In genomic region chr18:8870528-8870927, GRCh38 we compare ENCODE assay signal across 25 cellular contexts.
A peak's percentile ranks its signal among the peaks of the same experiment; 100 is the strongest.
DNase-seq lines count a peak whose midpoint lies in the region; ATAC-seq, FAIRE-seq and TF ChIP-seq lines count a peak whose summit lies in the region.
"Had no signal": no experiment of that assay in that cellular context is flagged by ENCODE, and none has a peak within 500 bp of the region (broad histone marks: within the 10 kb centered on the region; RNA-seq: fewer than 3 reads in every experiment).

No MANE protein-coding gene starts in this region.

- 77 to 81% methylated on average over 5 of the region's 5 CpGs for WGBS in tibial nerve, 2 donors

- H3K9me3 Mint-ChIP-seq in astrocyte (ENCODE audit: unreplicated experiment) = peaks cover 8% of the 10 kb centered on the region
- H3K9me3 Mint-ChIP-seq: activated CD4-positive, alpha-beta T cell treated with anti-CD3 and anti-CD28 coated beads, Interleukin-2, amount 10 ng/mL, durations not matched to agents 7 days and 5 days; activated T-helper 1 cell treated with anti-CD3 and anti-CD28 coated beads, Interleukin-12 subunit alpha, Interleukin-12 subunit beta, Interleukin-2, Interleukin-4 antibody, amounts not matched to agents 30 ng/mL and 10 ng/mL and 1 ng/mL, durations not matched to agents 14 hours and 24 hours and 36 hours; central memory CD8-positive, alpha-beta T cell; GM23338 had no signal

- H3K27me3 ChIP-seq in astrocyte (ENCODE audit: insufficient read depth, low read length) (no peaks in the 10 kb centered on the region), tibial nerve (no peaks in the 10 kb centered on the region)
- H3K27me3 ChIP-seq: gastrocnemius medialis had no signal

- no peaks in the 10 kb centered on the region for H3K9me3 ChIP-seq in astrocyte (ENCODE audit: insufficient read depth, low read depth, low read length)
- H3K9me3 ChIP-seq in tibial nerve = no peaks in the 10 kb centered on the region
- H3K9me3 ChIP-seq: gastrocnemius medialis, spleen, thoracic aorta had no signal

- no peak for TF ChIP-seq EP300 in tibial nerve (IDR thresholded peaks at IDR 0.05)

- no peak for FAIRE-seq in astrocyte (lab: Jason Lieb, UNC)
- no peak for FAIRE-seq in GM19239 (lab: Jason Lieb, UNC)
- FAIRE-seq: kidney had no signal

- H3K27ac ChIP-seq in astrocyte (ENCODE audit: low read depth, low read length) = no peak overlapping the region
- no peak overlapping the region for H3K27ac ChIP-seq in tibial nerve
- H3K27ac ChIP-seq: gastrocnemius medialis, spleen, thoracic aorta, WERI-Rb-1 had no signal

- peak; percentile 37 for DNase-seq in EL
- DNase-seq in NCI-H2171 (lab: John Stamatoyannopoulos, UW) = peak; percentile 23
- DNase-seq in astrocyte (ENCODE audit: low read depth) = peak; percentile 22
- DNase-seq in middle frontal gyrus (ENCODE audit: extremely low spot score, low spot score) = peak; percentile 51
- no peak for DNase-seq in GM19239 (ENCODE audit: insufficient read length, low spot score)
- DNase-seq in tibial nerve (ENCODE audit: low spot score in 2 of 2) = no peak
- no peak for DNase-seq in central memory CD4-positive, alpha-beta T cell
- DNase-seq: activated CD4-positive, alpha-beta T cell treated with anti-CD3 and anti-CD28 coated beads, Interleukin-2, amount 10 ng/mL, durations not matched to agents 7 days and 5 days; activated CD8-positive, alpha-beta memory T cell treated with anti-CD3 and anti-CD28 coated beads, Interleukin-2, amount 10 ng/mL, durations not matched to agents 7 days and 5 days; activated naive CD4-positive, alpha-beta T cell treated with anti-CD3 and anti-CD28 coated beads, Interleukin-2, amount 50 U/mL, for 16 hours; DMS153; gastrocnemius medialis; kidney; NCI-H1105; nucleus accumbens; spleen; stimulated activated CD4-positive, alpha-beta T cell treated with anti-CD3 and anti-CD28 coated beads, Interleukin-4, amount 100 ng/mL, for 1 hour; stimulated activated naive CD4-positive, alpha-beta T cell; WERI-Rb-1 had no signal

- TF ChIP-seq POLR2A in tibial nerve (IDR thresholded peaks at IDR 0.05) = no peak

- H3K36me3 ChIP-seq in astrocyte (ENCODE audit: insufficient read depth, low read length) (no peaks in the 10 kb centered on the region), tibial nerve (no peaks in the 10 kb centered on the region)
- H3K36me3 ChIP-seq: gastrocnemius medialis, spleen, thoracic aorta, WERI-Rb-1 had no signal

- peaks cover 7% of the 10 kb centered on the region for H3K4me1 Mint-ChIP-seq in astrocyte (ENCODE audit: low read depth, unreplicated experiment)
- H3K4me1 Mint-ChIP-seq: activated CD4-positive, alpha-beta T cell treated with anti-CD3 and anti-CD28 coated beads, Interleukin-2, amount 10 ng/mL, durations not matched to agents 7 days and 5 days; activated CD8-positive, alpha-beta memory T cell treated with anti-CD3 and anti-CD28 coated beads, Interleukin-2, amount 10 ng/mL, durations not matched to agents 7 days and 5 days; central memory CD8-positive, alpha-beta T cell; GM23338 had no signal

- H2AFZ ChIP-seq in astrocyte (ENCODE audit: low read depth, low read length) = no peak overlapping the region
- H2AFZ ChIP-seq: GM23338 had no signal

- no peak overlapping the region for H3K4me3 ChIP-seq in astrocyte (ENCODE audit: insufficient read depth, low read depth, low read length)
- H3K4me3 ChIP-seq in tibial nerve = no peak overlapping the region
- H3K4me3 ChIP-seq: gastrocnemius medialis, GM23338, lung, spleen, thoracic aorta had no signal

- H3K9ac ChIP-seq in astrocyte (ENCODE audit: low read length) = no peak overlapping the region

- no peaks in the 10 kb centered on the region for H3K36me3 Mint-ChIP-seq in astrocyte (ENCODE audit: low read depth, unreplicated experiment)
- H3K36me3 Mint-ChIP-seq: activated CD8-positive, alpha-beta memory T cell treated with anti-CD3 and anti-CD28 coated beads, Interleukin-2, amount 10 ng/mL, durations not matched to agents 7 days and 5 days had no signal

- H3K27ac Mint-ChIP-seq in astrocyte (ENCODE audit: unreplicated experiment) = no peak overlapping the region
- H3K27ac Mint-ChIP-seq: activated CD4-positive, alpha-beta T cell treated with anti-CD3 and anti-CD28 coated beads, Interleukin-2, amount 10 ng/mL, durations not matched to agents 7 days and 5 days; activated CD8-positive, alpha-beta memory T cell treated with anti-CD3 and anti-CD28 coated beads, Interleukin-2, amount 10 ng/mL, durations not matched to agents 7 days and 5 days; activated T-helper 1 cell treated with anti-CD3 and anti-CD28 coated beads, Interleukin-12 subunit alpha, Interleukin-12 subunit beta, Interleukin-2, Interleukin-4 antibody, amounts not matched to agents 30 ng/mL and 10 ng/mL and 1 ng/mL, durations not matched to agents 14 hours and 24 hours and 36 hours; GM23338 had no signal

- H3K79me2 ChIP-seq in astrocyte (ENCODE audit: insufficient read depth, low read length) = no peaks in the 10 kb centered on the region

- H3K27me3 Mint-ChIP-seq in astrocyte (ENCODE audit: low read depth, unreplicated experiment) = peaks cover 6% of the 10 kb centered on the region
- H3K27me3 Mint-ChIP-seq: activated CD8-positive, alpha-beta memory T cell treated with anti-CD3 and anti-CD28 coated beads, Interleukin-2, amount 10 ng/mL, durations not matched to agents 7 days and 5 days had no signal

- TF ChIP-seq CTCF in astrocyte (IDR thresholded peaks at IDR 0.05; ENCODE audit: insufficient read depth, low read depth, low read length) = no peak
- no peak for TF ChIP-seq CTCF in tibial nerve (IDR thresholded peaks at IDR 0.05)

- ATAC-seq in HG03280 (IDR thresholded peaks at IDR 0.05; ENCODE audit: unreplicated experiment) = no peak
- ATAC-seq: activated CD8-positive, alpha-beta memory T cell treated with anti-CD3 and anti-CD28 coated beads, Interleukin-2, amount 10 ng/mL, durations not matched to agents 7 days and 5 days; gastrocnemius medialis; GM23338 had no signal

- H3K4me2 ChIP-seq in astrocyte (ENCODE audit: low read length) = no peak overlapping the region
- H3K4me2 ChIP-seq: GM23338 had no signal

- no peaks in the 10 kb centered on the region for H4K20me1 ChIP-seq in astrocyte (ENCODE audit: insufficient read depth, low read length)

- no peaks in the 10 kb centered on the region for H3K4me1 ChIP-seq in astrocyte (ENCODE audit: insufficient read depth, low read length)
- H3K4me1 ChIP-seq in tibial nerve = no peaks in the 10 kb centered on the region
- H3K4me1 ChIP-seq: gastrocnemius medialis, spleen had no signal

- H3K4me3 Mint-ChIP-seq in astrocyte (ENCODE audit: unreplicated experiment) = no peak overlapping the region
- H3K4me3 Mint-ChIP-seq: activated CD4-positive, alpha-beta T cell treated with anti-CD3 and anti-CD28 coated beads, Interleukin-2, amount 10 ng/mL, durations not matched to agents 7 days and 5 days; activated CD8-positive, alpha-beta memory T cell treated with anti-CD3 and anti-CD28 coated beads, Interleukin-2, amount 10 ng/mL, durations not matched to agents 7 days and 5 days; activated T-helper 1 cell treated with anti-CD3 and anti-CD28 coated beads, Interleukin-12 subunit alpha, Interleukin-12 subunit beta, Interleukin-2, Interleukin-4 antibody, amounts not matched to agents 30 ng/mL and 10 ng/mL and 1 ng/mL, durations not matched to agents 14 hours and 24 hours and 36 hours; central memory CD8-positive, alpha-beta T cell; GM23338 had no signal

Comparison
In these comparisons a context has a peak if more than half of its experiments do, and no peak if none do; other contexts are left out.
1. DNase-seq: peak in EL (single experiment), NCI-H2171 (single experiment), astrocyte (single experiment) and middle frontal gyrus (single experiment); none in GM19239 (single experiment), tibial nerve (0 of 2) and central memory CD4-positive, alpha-beta T cell (single experiment).